Comparison of ENCODE assay signal across 8 cellular contexts in genomic region chr9:106581973-106582372, GRCh38.
"Had no signal": no experiment of that assay in that cellular context is flagged by ENCODE, and none has a peak within 500 bp of the region (broad histone marks: within the 10 kb centered on the region; RNA-seq: fewer than 3 reads in every experiment).

No MANE protein-coding gene starts in this region.

- FAIRE-seq: H54, HTR-8/SVneo, K562 had no signal

- H3K4me3 Mint-ChIP-seq: H9 had no signal

- H3K9me3 Mint-ChIP-seq: H9 had no signal

- H3K9ac ChIP-seq: GM23248 had no signal

- H3K4me3 ChIP-seq: GM23248, K562 had no signal

- ATAC-seq: K562 had no signal

- H2AFZ ChIP-seq: GM23248 had no signal

- H3K27ac ChIP-seq: GM23248 had no signal

- DNase-seq: GM23248, GOT3, H9, HCEC 1CT, IMR-90 had no signal

- H3K27ac Mint-ChIP-seq: H9 had no signal
